Comparison of ENCODE assay signal across 17 cellular contexts in genomic region chr10:102402512-102402896, GRCh38. TPM values are rescaled to one million over a fixed set of nuclear protein-coding genes. Genes with fewer than 3 reads are reported as not detected.
A peak's percentile ranks its signal among the peaks of the same experiment; 100 is the strongest.
DNase-seq lines count a peak whose midpoint lies in the region; ATAC-seq and TF ChIP-seq lines count a peak whose summit lies in the region.
"Had no signal": no experiment of that assay in that cellular context is flagged by ENCODE, and none has a peak within 500 bp of the region (broad histone marks: within the 10 kb centered on the region; RNA-seq: fewer than 3 reads in every experiment).

No MANE protein-coding gene starts in this region.

- H3K9me3 ChIP-seq in HCT116 (ENCODE audit: control insufficient read depth in 1 of 2, insufficient read depth in 1 of 2, low read depth in 1 of 2, low read length in 2 of 2) (no peaks in the 10 kb centered on the region), gastroesophageal sphincter (no peaks in the 10 kb centered on the region), upper lobe of right lung (no peaks in the 10 kb centered on the region)

- H3K4me3 Mint-ChIP-seq in stimulated activated effector memory CD8-positive, alpha-beta T cell treated with anti-CD3 and anti-CD28 coated beads, Interleukin-12 subunit alpha, Interleukin-12 subunit beta, amount 100 ng/mL, for 72 hours, result no peak overlapping the region
- H3K4me3 Mint-ChIP-seq: CD14-positive monocyte, GM23338 had no signal

- ATAC-seq in HCT116 (no peak), gastroesophageal sphincter (no peak), upper lobe of right lung (no peak)
- no peak for ATAC-seq in stimulated activated effector memory CD8-positive, alpha-beta T cell treated with anti-CD3 and anti-CD28 coated beads, Interleukin-12 subunit alpha, Interleukin-12 subunit beta, amount 100 ng/mL, for 72 hours
- ATAC-seq: GM23338 had no signal

- H3K79me2 ChIP-seq in HCT116 (ENCODE audit: insufficient read depth, low read length), result no peaks in the 10 kb centered on the region

- no peaks in the 10 kb centered on the region for H3K9me3 Mint-ChIP-seq in stimulated activated effector memory CD8-positive, alpha-beta T cell treated with anti-CD3 and anti-CD28 coated beads, Interleukin-12 subunit alpha, Interleukin-12 subunit beta, amount 100 ng/mL, for 72 hours
- H3K9me3 Mint-ChIP-seq: CD14-positive monocyte, GM23338 had no signal

- H3K4me1 ChIP-seq in HCT116 (ENCODE audit: control insufficient read depth in 1 of 2, insufficient read depth in 2 of 2, low read length in 2 of 2) (peaks cover 16 to 51% of the 10 kb centered on the region in 2 experiments), gastroesophageal sphincter (peaks cover 0 to 84% (median 13%) of the 10 kb centered on the region in 3 donors), upper lobe of right lung (peaks cover 13% of the 10 kb centered on the region)

- TF ChIP-seq RAD21 in HCT116 (IDR thresholded peaks at IDR 0.05; ENCODE audit: low read depth), result no peak

- CTCF ChIA-PET in HCT116 (lab: Charles Lee), result interaction anchor here (1.0 to 9.3 kb wide), 10 partner anchors 8 to 233 kb away, joined by 3 to 154 read pairs (median 14); partner anchors contain the start of genes ELOVL3, FBXL15, NFKB2 and SUFU

- H3K27me3 ChIP-seq in HCT116 (ENCODE audit: insufficient read depth, low read length) (no peaks in the 10 kb centered on the region), gastroesophageal sphincter (peaks cover 8% of the 10 kb centered on the region), upper lobe of right lung (peaks cover 2% of the 10 kb centered on the region)

- H3K36me3 ChIP-seq in HCT116 (ENCODE audit: control insufficient read depth in 1 of 2, insufficient read depth in 2 of 2, low read length in 2 of 2), result peaks cover 8 to 20% of the 10 kb centered on the region in 2 experiments; a peak in 3 of 4 replicates
- H3K36me3 ChIP-seq in gastroesophageal sphincter, result peaks cover 0 to 50% of the 10 kb centered on the region in 2 donors
- peaks cover 25% of the 10 kb centered on the region for H3K36me3 ChIP-seq in upper lobe of right lung

- peak overlapping the region; percentile 51; the same call in 1 of the 2 replicates for H3K9ac ChIP-seq in HCT116 (ENCODE audit: low read length)

- no TSS peak for BruUV-seq in HCT116 (replicated peaks; lab: Mats Ljungman, UMichigan)

- H3K9me2 ChIP-seq in HCT116 (ENCODE audit: insufficient read depth), result no peaks in the 10 kb centered on the region

- peaks cover 38% of the 10 kb centered on the region for H3K4me1 Mint-ChIP-seq in stimulated activated effector memory CD8-positive, alpha-beta T cell treated with anti-CD3 and anti-CD28 coated beads, Interleukin-12 subunit alpha, Interleukin-12 subunit beta, amount 100 ng/mL, for 72 hours

- TF ChIP-seq POLR2A in HCT116 (IDR thresholded peaks at IDR 0.05; ENCODE audit: borderline replicate concordance, extremely low read depth, insufficient read depth, insufficient read length) (no peak), gastroesophageal sphincter (IDR thresholded peaks at IDR 0.05) (no peak)

- H2AFZ ChIP-seq in HCT116 (ENCODE audit: low read depth, low read length, poor library complexity, severe bottlenecking), result no peak overlapping the region
- H2AFZ ChIP-seq: GM23338, PC-9 had no signal

- peak overlapping the region; percentile 62 for H3K4me2 ChIP-seq in HCT116 (ENCODE audit: low read length)
- H3K4me2 ChIP-seq: GM23338 had no signal

- WGBS in gastroesophageal sphincter (ENCODE audit: low coverage in 1 of 2), 2 donors, result no CpG with 5 or more reads among the region's 5 CpGs

- H3K27ac ChIP-seq in HCT116 (ENCODE audit: low read depth, low read length) (no peak overlapping the region), gastroesophageal sphincter (peak overlapping the region in 3 of 4 donors; percentile 52 to 98 (median 96)), upper lobe of right lung (no peak overlapping the region)
- H3K27ac ChIP-seq: PC-9 had no signal

- no peak overlapping the region for H3K4me3 ChIP-seq in HCT116 (replicated peaks in 1 of 2; ENCODE audit: low read depth in 1 of 2, low read length in 2 of 2)
- no peak overlapping the region for H3K4me3 ChIP-seq in gastroesophageal sphincter
- no peak overlapping the region for H3K4me3 ChIP-seq in upper lobe of right lung
- H3K4me3 ChIP-seq: GM23338, PC-9 had no signal

- H3K27ac Mint-ChIP-seq in stimulated activated effector memory CD8-positive, alpha-beta T cell treated with anti-CD3 and anti-CD28 coated beads, Interleukin-12 subunit alpha, Interleukin-12 subunit beta, amount 100 ng/mL, for 72 hours, result peak overlapping the region; percentile 60
- H3K27ac Mint-ChIP-seq: GM23338 had no signal

- no peak for TF ChIP-seq EP300 in gastroesophageal sphincter (IDR thresholded peaks at IDR 0.05)

- peaks cover 96% of the 10 kb centered on the region for H3K36me3 Mint-ChIP-seq in stimulated activated effector memory CD8-positive, alpha-beta T cell treated with anti-CD3 and anti-CD28 coated beads, Interleukin-12 subunit alpha, Interleukin-12 subunit beta, amount 100 ng/mL, for 72 hours

- intact Hi-C loops in HCT116 (cut with micrococcal nuclease) (no loop called here), upper lobe of right lung (cut with DNase I) (no loop called here)

- RAD21 ChIA-PET in HCT116 (lab: Charles Lee; ENCODE audit: low non-redundant PET in 1 of 2, low total read pairs in 2 of 2, uncharacterized antibody in 2 of 2, unreplicated experiment in 2 of 2), result interaction anchor here in 1 of 2 experiments (0.7 to 2.0 kb wide), 2 partner anchors 36 to 172 kb away, joined by 8 to 9 read pairs; no protein-coding TSS in a partner anchor

- POLR2A ChIA-PET in HCT116 (lab: Charles Lee), result interaction anchor here (0.7 to 1.1 kb wide), 3 partner anchors 18 to 233 kb away, joined by 3 read pairs; partner anchors contain the start of gene FBXL15

- TF ChIP-seq CTCF in HCT116 (IDR thresholded peaks at IDR 0.05 in 2 of 3, conservative IDR thresholded peaks at IDR 0.05 in 1 of 3; ENCODE audit: borderline replicate concordance in 1 of 3, insufficient read depth in 1 of 3, low read depth in 2 of 3, low read length in 2 of 3), result no peak
- TF ChIP-seq CTCF in gastroesophageal sphincter (IDR thresholded peaks at IDR 0.05), result no peak
- TF ChIP-seq CTCF in upper lobe of right lung (IDR thresholded peaks at IDR 0.05), result no peak

- peak; percentile 56 for DNase-seq in activated effector memory CD4-positive, alpha-beta T cell treated with anti-CD3 and anti-CD28 coated beads, Interleukin-2, amount 50 U/mL, for 16 hours
- no peak for DNase-seq in activated effector memory CD4-positive, alpha-beta T cell treated with Interleukin-2 at 50 U/mL for 16 hours
- DNase-seq in HCT116 (ENCODE audit: low read depth, low spot score), result no peak
- DNase-seq in stimulated activated effector memory CD8-positive, alpha-beta T cell treated with anti-CD3 and anti-CD28 coated beads, Interleukin-12 subunit alpha, Interleukin-12 subunit beta, amount 100 ng/mL, for 72 hours (ENCODE audit: low spot score in 2 of 2), result no peak
- no peak for DNase-seq in NCI-H524 treated with DMSO at 0.1 percent for 48 hours (lab: John Stamatoyannopoulos, UW)
- DNase-seq in NCI-H510A (lab: John Stamatoyannopoulos, UW), result no peak
- DNase-seq in upper lobe of right lung, result no peak
- DNase-seq: AML-193, DMS153, NCI-H187 treated with DMSO at 0.1 percent for 48 hours, NCI-H446 treated with DMSO at 0.1 percent for 48 hours, NCI-H774, Right ventricle myocardium superior had no signal

- no peaks in the 10 kb centered on the region for H4K20me1 ChIP-seq in HCT116 (ENCODE audit: insufficient read depth)

TF ChIP-seq in HCT116, 20 proteins besides CTCF, POLR2A, EP300 and RAD21:
- TF ChIP-seq ZNF274 (IDR thresholded peaks at IDR 0.05; ENCODE audit: low read depth, low read length) (no peak), SIN3A (IDR thresholded peaks at IDR 0.05; ENCODE audit: low read depth) (no peak), MAX (IDR thresholded peaks at IDR 0.05) (no peak), ZBTB33 (IDR thresholded peaks at IDR 0.05; ENCODE audit: extremely low read depth, insufficient replicate concordance, low read length) (no peak)

RNA-seq across cellular contexts. Expression of gene NFKB2, which starts 7.0 kb away (rescaled TPM):
- total RNA-seq in HCT116 (2021; ENCODE audit: unreplicated experiment) (115 TPM), gastroesophageal sphincter (10 to 100 TPM; 20.5 to 31.6 (median 24.8) TPM), upper lobe of right lung (36.8 TPM)
- 111 and 133 TPM in 2 replicates for polyA plus RNA-seq in HCT116 (2012)

RNA-seq across cellular contexts. Expression of gene PSD, which starts 16.1 kb away (rescaled TPM):
- total RNA-seq in HCT116 (2021; ENCODE audit: unreplicated experiment) (9.7 TPM), gastroesophageal sphincter (100 to 1,000 TPM in 1 of 4 donors, 10 to 100 TPM in 3; 28.6 to 195 (median 41.4) TPM), upper lobe of right lung (3.5 TPM)
- 8.5 and 8.7 TPM in 2 replicates for polyA plus RNA-seq in HCT116 (2012)

RNA-seq across cellular contexts. Expression of gene FBXL15, which starts 18.1 kb away (rescaled TPM):
- total RNA-seq in HCT116 (2021; ENCODE audit: unreplicated experiment), result 21.1 TPM
- 15.8 and 19.9 TPM in 2 replicates for polyA plus RNA-seq in HCT116 (2012)
- 10 to 100 TPM; 18.6 to 41.9 (median 26.1) TPM for total RNA-seq in gastroesophageal sphincter
- 16.0 TPM for total RNA-seq in upper lobe of right lung

RNA-seq across cellular contexts. Expression of gene CUEDC2, which starts 29.9 kb away (rescaled TPM):
- total RNA-seq in HCT116 (2021; ENCODE audit: unreplicated experiment) (96.7 TPM), gastroesophageal sphincter (10 to 100 TPM; 61.4 to 84.3 (median 67.5) TPM), upper lobe of right lung (44.8 TPM)
- polyA plus RNA-seq in HCT116 (2012), result 77.0 and 106 TPM in 2 replicates

RNA-seq across cellular contexts. Expression of gene C10orf95, which starts 48.8 kb away (rescaled TPM):
- total RNA-seq in HCT116 (2021; ENCODE audit: unreplicated experiment) (2.1 TPM), gastroesophageal sphincter (not detected), upper lobe of right lung (3.1 TPM)
- polyA plus RNA-seq in HCT116 (2012), result 3.8 TPM in 2 replicates
- total RNA-seq: Right ventricle myocardium superior had no signal
- polyA plus RNA-seq: CD14-positive monocyte had no signal

Comparison
In these comparisons a context has a peak if more than half of its experiments do, and no peak if none do; other contexts are left out.
1. H3K27ac ChIP-seq: peak in gastroesophageal sphincter (3 of 4); none in HCT116 (single experiment) and upper lobe of right lung (single experiment).